Comparison of ENCODE assay signal across 1 cellular context in the genomic region with DNA sequence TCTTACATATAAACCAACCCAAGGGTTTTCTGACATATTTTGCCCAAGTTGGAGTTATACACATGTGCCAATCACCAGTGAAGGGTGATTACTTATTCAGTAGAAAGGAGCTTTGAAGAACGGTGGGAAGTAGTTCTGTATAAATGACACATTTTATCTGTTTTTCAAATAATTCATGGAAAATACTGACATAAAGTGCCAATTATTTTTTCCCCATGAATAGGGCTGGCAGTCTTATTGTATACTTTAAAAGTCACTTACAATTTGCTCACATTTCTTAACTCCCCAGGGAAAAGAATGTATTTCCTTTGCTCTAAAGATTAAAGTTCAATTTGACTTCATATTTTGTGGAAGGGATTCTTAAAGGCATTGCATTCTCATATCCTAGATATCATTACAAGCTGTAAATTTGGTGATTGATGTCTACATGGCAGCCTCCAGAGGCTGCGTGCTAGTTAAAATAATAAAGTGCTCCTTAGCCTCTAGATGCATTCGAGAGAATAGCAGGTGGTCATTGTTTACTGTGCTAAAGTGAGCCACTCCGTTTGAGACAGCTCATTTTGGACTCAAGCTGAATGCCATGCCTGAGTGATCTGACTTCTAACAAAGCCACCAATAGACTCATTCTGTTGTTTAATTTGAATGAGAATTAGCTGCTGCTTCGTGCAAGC.
TF ChIP-seq lines count a peak whose summit lies in the region.

No MANE protein-coding gene starts in this region.

TF ChIP-seq in GM23338, 12 proteins besides CTCF, POLR2A, EP300 and RAD21 (continued from another document):
- TF ChIP-seq, protein P1, sequence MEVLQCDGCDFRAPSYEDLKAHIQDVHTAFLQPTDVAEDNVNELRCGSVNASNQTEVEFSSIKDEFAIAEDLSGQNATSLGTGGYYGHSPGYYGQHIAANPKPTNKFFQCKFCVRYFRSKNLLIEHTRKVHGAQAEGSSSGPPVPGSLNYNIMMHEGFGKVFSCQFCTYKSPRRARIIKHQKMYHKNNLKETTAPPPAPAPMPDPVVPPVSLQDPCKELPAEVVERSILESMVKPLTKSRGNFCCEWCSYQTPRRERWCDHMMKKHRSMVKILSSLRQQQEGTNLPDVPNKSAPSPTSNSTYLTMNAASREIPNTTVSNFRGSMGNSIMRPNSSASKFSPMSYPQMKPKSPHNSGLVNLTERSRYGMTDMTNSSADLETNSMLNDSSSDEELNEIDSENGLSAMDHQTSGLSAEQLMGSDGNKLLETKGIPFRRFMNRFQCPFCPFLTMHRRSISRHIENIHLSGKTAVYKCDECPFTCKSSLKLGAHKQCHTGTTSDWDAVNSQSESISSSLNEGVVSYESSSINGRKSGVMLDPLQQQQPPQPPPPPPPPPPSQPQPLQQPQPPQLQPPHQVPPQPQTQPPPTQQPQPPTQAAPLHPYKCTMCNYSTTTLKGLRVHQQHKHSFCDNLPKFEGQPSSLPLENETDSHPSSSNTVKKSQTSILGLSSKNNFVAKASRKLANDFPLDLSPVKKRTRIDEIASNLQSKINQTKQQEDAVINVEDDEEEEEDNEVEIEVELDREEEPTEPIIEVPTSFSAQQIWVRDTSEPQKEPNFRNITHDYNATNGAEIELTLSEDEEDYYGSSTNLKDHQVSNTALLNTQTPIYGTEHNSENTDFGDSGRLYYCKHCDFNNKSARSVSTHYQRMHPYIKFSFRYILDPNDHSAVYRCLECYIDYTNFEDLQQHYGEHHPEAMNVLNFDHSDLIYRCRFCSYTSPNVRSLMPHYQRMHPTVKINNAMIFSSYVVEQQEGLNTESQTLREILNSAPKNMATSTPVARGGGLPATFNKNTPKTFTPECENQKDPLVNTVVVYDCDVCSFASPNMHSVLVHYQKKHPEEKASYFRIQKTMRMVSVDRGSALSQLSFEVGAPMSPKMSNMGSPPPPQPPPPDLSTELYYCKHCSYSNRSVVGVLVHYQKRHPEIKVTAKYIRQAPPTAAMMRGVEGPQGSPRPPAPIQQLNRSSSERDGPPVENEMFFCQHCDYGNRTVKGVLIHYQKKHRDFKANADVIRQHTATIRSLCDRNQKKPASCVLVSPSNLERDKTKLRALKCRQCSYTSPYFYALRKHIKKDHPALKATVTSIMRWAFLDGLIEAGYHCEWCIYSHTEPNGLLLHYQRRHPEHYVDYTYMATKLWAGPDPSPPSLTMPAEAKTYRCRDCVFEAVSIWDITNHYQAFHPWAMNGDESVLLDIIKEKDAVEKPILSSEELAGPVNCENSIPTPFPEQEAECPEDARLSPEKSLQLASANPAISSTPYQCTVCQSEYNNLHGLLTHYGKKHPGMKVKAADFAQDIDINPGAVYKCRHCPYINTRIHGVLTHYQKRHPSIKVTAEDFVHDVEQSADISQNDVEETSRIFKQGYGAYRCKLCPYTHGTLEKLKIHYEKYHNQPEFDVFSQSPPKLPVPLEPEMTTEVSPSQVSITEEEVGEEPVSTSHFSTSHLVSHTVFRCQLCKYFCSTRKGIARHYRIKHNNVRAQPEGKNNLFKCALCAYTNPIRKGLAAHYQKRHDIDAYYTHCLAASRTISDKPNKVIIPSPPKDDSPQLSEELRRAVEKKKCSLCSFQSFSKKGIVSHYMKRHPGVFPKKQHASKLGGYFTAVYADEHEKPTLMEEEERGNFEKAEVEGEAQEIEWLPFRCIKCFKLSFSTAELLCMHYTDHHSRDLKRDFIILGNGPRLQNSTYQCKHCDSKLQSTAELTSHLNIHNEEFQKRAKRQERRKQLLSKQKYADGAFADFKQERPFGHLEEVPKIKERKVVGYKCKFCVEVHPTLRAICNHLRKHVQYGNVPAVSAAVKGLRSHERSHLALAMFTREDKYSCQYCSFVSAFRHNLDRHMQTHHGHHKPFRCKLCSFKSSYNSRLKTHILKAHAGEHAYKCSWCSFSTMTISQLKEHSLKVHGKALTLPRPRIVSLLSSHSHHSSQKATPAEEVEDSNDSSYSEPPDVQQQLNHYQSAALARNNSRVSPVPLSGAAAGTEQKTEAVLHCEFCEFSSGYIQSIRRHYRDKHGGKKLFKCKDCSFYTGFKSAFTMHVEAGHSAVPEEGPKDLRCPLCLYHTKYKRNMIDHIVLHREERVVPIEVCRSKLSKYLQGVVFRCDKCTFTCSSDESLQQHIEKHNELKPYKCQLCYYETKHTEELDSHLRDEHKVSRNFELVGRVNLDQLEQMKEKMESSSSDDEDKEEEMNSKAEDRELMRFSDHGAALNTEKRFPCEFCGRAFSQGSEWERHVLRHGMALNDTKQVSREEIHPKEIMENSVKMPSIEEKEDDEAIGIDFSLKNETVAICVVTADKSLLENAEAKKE (CRISPR knock-in tag; IDR thresholded peaks at IDR 0.05) = no peak
- no peak for TF ChIP-seq ZNF114 (CRISPR knock-in tag; IDR thresholded peaks at IDR 0.05)
- TF ChIP-seq, protein P2, sequence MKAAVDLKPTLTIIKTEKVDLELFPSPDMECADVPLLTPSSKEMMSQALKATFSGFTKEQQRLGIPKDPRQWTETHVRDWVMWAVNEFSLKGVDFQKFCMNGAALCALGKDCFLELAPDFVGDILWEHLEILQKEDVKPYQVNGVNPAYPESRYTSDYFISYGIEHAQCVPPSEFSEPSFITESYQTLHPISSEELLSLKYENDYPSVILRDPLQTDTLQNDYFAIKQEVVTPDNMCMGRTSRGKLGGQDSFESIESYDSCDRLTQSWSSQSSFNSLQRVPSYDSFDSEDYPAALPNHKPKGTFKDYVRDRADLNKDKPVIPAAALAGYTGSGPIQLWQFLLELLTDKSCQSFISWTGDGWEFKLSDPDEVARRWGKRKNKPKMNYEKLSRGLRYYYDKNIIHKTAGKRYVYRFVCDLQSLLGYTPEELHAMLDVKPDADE (IDR thresholded peaks at IDR 0.05) = no peak
- no peak for TF ChIP-seq STAT1 (IDR thresholded peaks at IDR 0.05; ENCODE audit: unreplicated experiment)
- TF ChIP-seq, protein P3, sequence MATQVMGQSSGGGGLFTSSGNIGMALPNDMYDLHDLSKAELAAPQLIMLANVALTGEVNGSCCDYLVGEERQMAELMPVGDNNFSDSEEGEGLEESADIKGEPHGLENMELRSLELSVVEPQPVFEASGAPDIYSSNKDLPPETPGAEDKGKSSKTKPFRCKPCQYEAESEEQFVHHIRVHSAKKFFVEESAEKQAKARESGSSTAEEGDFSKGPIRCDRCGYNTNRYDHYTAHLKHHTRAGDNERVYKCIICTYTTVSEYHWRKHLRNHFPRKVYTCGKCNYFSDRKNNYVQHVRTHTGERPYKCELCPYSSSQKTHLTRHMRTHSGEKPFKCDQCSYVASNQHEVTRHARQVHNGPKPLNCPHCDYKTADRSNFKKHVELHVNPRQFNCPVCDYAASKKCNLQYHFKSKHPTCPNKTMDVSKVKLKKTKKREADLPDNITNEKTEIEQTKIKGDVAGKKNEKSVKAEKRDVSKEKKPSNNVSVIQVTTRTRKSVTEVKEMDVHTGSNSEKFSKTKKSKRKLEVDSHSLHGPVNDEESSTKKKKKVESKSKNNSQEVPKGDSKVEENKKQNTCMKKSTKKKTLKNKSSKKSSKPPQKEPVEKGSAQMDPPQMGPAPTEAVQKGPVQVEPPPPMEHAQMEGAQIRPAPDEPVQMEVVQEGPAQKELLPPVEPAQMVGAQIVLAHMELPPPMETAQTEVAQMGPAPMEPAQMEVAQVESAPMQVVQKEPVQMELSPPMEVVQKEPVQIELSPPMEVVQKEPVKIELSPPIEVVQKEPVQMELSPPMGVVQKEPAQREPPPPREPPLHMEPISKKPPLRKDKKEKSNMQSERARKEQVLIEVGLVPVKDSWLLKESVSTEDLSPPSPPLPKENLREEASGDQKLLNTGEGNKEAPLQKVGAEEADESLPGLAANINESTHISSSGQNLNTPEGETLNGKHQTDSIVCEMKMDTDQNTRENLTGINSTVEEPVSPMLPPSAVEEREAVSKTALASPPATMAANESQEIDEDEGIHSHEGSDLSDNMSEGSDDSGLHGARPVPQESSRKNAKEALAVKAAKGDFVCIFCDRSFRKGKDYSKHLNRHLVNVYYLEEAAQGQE (IDR thresholded peaks at IDR 0.05; ENCODE audit: unreplicated experiment) = no peak
- TF ChIP-seq ZNF331 (CRISPR knock-in tag; IDR thresholded peaks at IDR 0.05; ENCODE audit: low read depth) = no peak
- TF ChIP-seq POLR2AphosphoS5 (IDR thresholded peaks at IDR 0.05; ENCODE audit: low read depth) = no peak
- TF ChIP-seq JUNB (IDR thresholded peaks at IDR 0.05; ENCODE audit: unreplicated experiment) = no peak
TF ChIP-seq in GM23338: peak in this region for 0.
